ENCODE assay signal across 1 cellular context in genomic region chr3:63932509-63933212, GRCh38.
TF ChIP-seq lines count a peak whose summit lies in the region.

No MANE protein-coding gene starts in this region.

TF ChIP-seq in A549, 52 proteins besides CTCF, POLR2A, EP300 and RAD21 (continued from another document):
- TF ChIP-seq, protein P1, sequence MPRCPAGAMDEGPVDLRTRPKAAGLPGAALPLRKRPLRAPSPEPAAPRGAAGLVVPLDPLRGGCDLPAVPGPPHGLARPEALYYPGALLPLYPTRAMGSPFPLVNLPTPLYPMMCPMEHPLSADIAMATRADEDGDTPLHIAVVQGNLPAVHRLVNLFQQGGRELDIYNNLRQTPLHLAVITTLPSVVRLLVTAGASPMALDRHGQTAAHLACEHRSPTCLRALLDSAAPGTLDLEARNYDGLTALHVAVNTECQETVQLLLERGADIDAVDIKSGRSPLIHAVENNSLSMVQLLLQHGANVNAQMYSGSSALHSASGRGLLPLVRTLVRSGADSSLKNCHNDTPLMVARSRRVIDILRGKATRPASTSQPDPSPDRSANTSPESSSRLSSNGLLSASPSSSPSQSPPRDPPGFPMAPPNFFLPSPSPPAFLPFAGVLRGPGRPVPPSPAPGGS (IDR thresholded peaks at IDR 0.05), result no peak
